Comparison of ENCODE assay signal across 9 cellular contexts in the genomic region with DNA sequence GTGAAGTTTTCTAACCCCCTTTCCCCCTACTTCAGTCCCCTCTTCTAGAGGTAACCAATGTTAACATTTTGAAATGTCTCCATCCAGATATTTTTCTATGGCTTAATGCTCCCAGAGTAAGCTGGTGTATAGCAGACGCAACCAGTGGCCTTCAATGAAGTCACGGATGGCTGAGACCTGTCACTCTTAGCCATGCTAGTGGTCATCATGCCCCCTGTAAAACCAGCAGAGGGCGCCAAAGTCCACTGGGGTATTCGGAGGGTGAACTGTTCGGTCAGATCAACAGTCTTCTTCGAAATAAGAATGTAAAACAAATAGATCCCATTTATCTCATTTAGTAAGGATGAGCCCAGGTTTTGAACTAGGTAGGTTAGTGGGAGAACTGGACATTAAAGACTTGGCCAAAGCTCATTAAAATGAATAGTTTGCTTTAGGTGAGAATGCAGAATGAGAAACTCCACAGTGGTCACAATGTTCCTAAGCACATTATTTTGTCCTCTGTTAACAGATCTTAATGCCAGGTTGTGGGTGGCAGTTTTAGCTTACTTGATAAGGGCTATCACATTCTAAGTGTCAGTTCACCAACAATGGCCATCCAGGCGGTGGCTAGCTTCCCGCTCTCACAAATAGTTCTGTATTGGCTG. TPM values are rescaled to one million over a fixed set of nuclear protein-coding genes. Genes with fewer than 3 reads are reported as not detected.
A peak's percentile ranks its signal among the peaks of the same experiment; 100 is the strongest.
DNase-seq lines count a peak whose midpoint lies in the region; ATAC-seq and TF ChIP-seq lines count a peak whose summit lies in the region.
"Had no signal": no experiment of that assay in that cellular context is flagged by ENCODE, and none has a peak within 500 bp of the region (broad histone marks: within the 10 kb centered on the region; RNA-seq: fewer than 3 reads in every experiment).

No MANE protein-coding gene starts in this region.

- H3K27me3 Mint-ChIP-seq in mesothelial cell of epicardium (ENCODE audit: low read depth) = no peaks in the 10 kb centered on the region

- H3K27ac Mint-ChIP-seq in mesothelial cell of epicardium = no peak overlapping the region

- no peak overlapping the region for H3K4me3 ChIP-seq in Jurkat, Clone E6-1 (ENCODE audit: low read length)
- no peak overlapping the region for H3K4me3 ChIP-seq in cardiac fibroblast (replicated peaks in 1 of 2; ENCODE audit: low read depth in 2 of 2, low read length in 2 of 2)

- peak; percentile 75 for DNase-seq in activated CD4-positive, alpha-beta T cell treated with anti-CD3 and anti-CD28 coated beads for 48 hours
- no peak for DNase-seq in activated CD4-positive, alpha-beta T cell treated with anti-CD3 and anti-CD28 coated beads, Interleukin-2, amount 50 U/mL, for 4 hours
- DNase-seq in Jurkat, Clone E6-1 (ENCODE audit: low read depth, low spot score) = peak; percentile 16
- DNase-seq in SHP77 (lab: John Stamatoyannopoulos, UW) = peak; percentile 23 to 39
- peak; percentile 39 to 68 for DNase-seq in cardiac fibroblast (ENCODE audit: low read depth in 2 of 2)
- peak in 1 of 2 experiments; percentile 43 for DNase-seq in mesothelial cell of epicardium (ENCODE audit: low spot score in 2 of 2, unreplicated experiment in 2 of 2)
- DNase-seq in NCI-H1694 treated with DMSO at 0.1 percent for 48 hours (lab: John Stamatoyannopoulos, UW) = no peak

- TF ChIP-seq CTCF in cardiac fibroblast (IDR thresholded peaks at IDR 0.05; ENCODE audit: low read depth, low read length) (peak; percentile 92), mesothelial cell of epicardium (IDR thresholded peaks at IDR 0.05; ENCODE audit: unreplicated experiment) (peak; percentile 53)

- peaks cover under 1% of the 10 kb centered on the region for H3K36me3 Mint-ChIP-seq in mesothelial cell of epicardium

- H3K4me1 Mint-ChIP-seq in mesothelial cell of epicardium = no peaks in the 10 kb centered on the region

- H3K4me3 Mint-ChIP-seq in mesothelial cell of epicardium = no peak overlapping the region

- H3K9me3 Mint-ChIP-seq in mesothelial cell of epicardium = peaks cover 4% of the 10 kb centered on the region

- peak; percentile 82 for ATAC-seq in GM21825 (IDR thresholded peaks at IDR 0.05; ENCODE audit: unreplicated experiment)

RNA-seq across cellular contexts. Expression of a gene that starts 8.6 kb away (rescaled TPM):
- polyA plus RNA-seq in Jurkat, Clone E6-1 (2012; ENCODE audit: insufficient read depth, insufficient read length) = not detected
- total RNA-seq in mesothelial cell of epicardium = not detected in 3 replicates
- total RNA-seq: glomerular endothelial cell had no signal

RNA-seq across cellular contexts. Expression of a gene that starts 27.8 kb away (rescaled TPM):
- polyA plus RNA-seq in Jurkat, Clone E6-1 (2012; ENCODE audit: insufficient read depth, insufficient read length) = not detected
- not detected in 3 replicates for total RNA-seq in mesothelial cell of epicardium
- total RNA-seq: glomerular endothelial cell had no signal

RNA-seq across cellular contexts. Expression of a gene that starts 47.1 kb away (rescaled TPM):
- polyA plus RNA-seq in Jurkat, Clone E6-1 (2012; ENCODE audit: insufficient read depth, insufficient read length) = not detected
- not detected in 3 replicates for total RNA-seq in mesothelial cell of epicardium

Comparison
In these comparisons a context has a peak if more than half of its experiments do, and no peak if none do; other contexts are left out.
1. DNase-seq: peak in activated CD4-positive, alpha-beta T cell treated with anti-CD3 and anti-CD28 coated beads for 48 hours (single experiment), Jurkat, Clone E6-1 (single experiment), SHP77 (2 of 2) and cardiac fibroblast (2 of 2); none in activated CD4-positive, alpha-beta T cell treated with anti-CD3 and anti-CD28 coated beads, Interleukin-2, amount 50 U/mL, for 4 hours (0 of 2) and NCI-H1694 treated with DMSO at 0.1 percent for 48 hours (single experiment).